Comparison of ENCODE assay signal across 19 cellular contexts in the genomic region with DNA sequence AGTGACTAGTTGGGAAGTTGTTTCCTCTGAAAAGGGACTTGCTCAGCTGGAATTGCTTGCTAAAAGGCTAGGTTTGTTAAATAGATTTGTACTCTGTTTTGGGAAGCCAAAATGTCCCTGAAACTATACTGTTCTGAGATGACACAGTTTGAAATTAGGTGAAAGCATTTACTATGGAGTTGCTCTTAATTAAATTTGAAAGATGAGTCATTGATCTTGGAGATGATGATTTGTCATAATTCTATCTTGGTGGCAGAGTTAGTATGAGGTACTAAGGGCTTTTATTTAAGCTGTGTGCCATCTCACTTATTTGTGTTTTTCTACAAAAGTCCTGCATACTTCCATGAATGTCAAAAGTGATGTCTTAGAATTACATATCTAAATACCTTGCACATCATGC.
"Had no signal": no experiment of that assay in that cellular context is flagged by ENCODE, and none has a peak within 500 bp of the region (broad histone marks: within the 10 kb centered on the region; RNA-seq: fewer than 3 reads in every experiment).

No MANE protein-coding gene starts in this region.

- H3K9ac ChIP-seq: KMS-11 had no signal

- DNase-seq: Kasumi-1, MM.1S, NCI-H1048, NCI-H1105, NCI-H1417, NCI-H1694 treated with DMSO at 0.1 percent for 48 hours, NCI-H1930, NCI-H2081, NCI-H2107, NCI-H2227 treated with DMSO at 0.1 percent for 48 hours, NCI-H524 treated with DMSO at 0.1 percent for 48 hours, NCI-H774, RPMI8226, SHP77 had no signal

- ATAC-seq: K562 had no signal

- H3K4me2 ChIP-seq: KMS-11 had no signal

- FAIRE-seq: HTR-8/SVneo, K562, RCC 7860 had no signal

- H3K4me3 ChIP-seq: K562 had no signal

- H3K27ac ChIP-seq: HL-60, KMS-11 had no signal
